22 cellular contexts compared by ENCODE assay signal in the genomic region with DNA sequence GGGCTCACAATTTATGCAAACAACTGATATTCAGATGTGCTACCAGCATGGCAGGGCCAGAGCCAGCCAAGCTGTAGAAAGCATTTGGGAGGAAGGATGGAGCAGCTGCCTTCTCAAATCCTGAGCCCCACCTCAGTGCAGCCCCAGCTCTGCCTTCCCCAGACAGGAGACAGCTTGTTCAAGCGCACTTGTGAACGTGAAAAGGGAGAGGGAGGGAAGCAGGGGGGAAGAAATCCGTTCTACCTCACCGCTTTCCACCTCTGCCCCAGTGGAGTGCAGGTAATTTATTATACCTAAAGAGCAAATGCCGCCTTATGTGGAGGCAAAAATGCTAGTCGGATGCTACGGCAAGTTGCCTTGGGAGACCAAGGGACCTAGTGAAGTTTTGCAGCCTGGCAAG.
"Had no signal": no experiment of that assay in that cellular context is flagged by ENCODE, and none has a peak within 500 bp of the region (broad histone marks: within the 10 kb centered on the region; RNA-seq: fewer than 3 reads in every experiment).

No MANE protein-coding gene starts in this region.

- H3K9me3 ChIP-seq: ascending aorta, body of pancreas had no signal

- ATAC-seq: activated T-cell treated with anti-CD3 and anti-CD28 coated beads, Interleukin-2, amount 50 U/mL, for 72 hours; body of pancreas; T-helper 17 cell had no signal

- H3K27ac Mint-ChIP-seq: activated B cell treated with CpG ODN at 0.5 μM for 24 hours; activated CD4-positive, alpha-beta memory T cell treated with anti-CD3 and anti-CD28 coated beads for 36 hours; activated CD4-positive, alpha-beta T cell treated with anti-CD3 and anti-CD28 coated beads, Interleukin-2, amount 10 ng/mL, durations not matched to agents 7 days and 5 days; activated naive CD4-positive, alpha-beta T cell treated with anti-CD3 and anti-CD28 coated beads, Interleukin-2, amount 10 ng/mL, durations not matched to agents 7 days and 5 days; activated naive CD8-positive, alpha-beta T cell treated with anti-CD3 and anti-CD28 coated beads for 36 hours; activated T-cell treated with anti-CD3 and anti-CD28 coated beads, Interleukin-2, amount 50 U/mL, for 72 hours; activated T-helper 2 cell treated with anti-CD3 and anti-CD28 coated beads, Interferon-gamma antibody, Interleukin-2, Interleukin-4, amounts not matched to agents 10 μg/mL and 5 μg/mL and 100 μg/mL, durations not matched to agents 14 hours and 24 hours and 36 hours; IgD-negative memory B cell; T-helper 17 cell had no signal

- H3K4me1 Mint-ChIP-seq: activated B cell treated with CpG ODN at 0.5 μM for 24 hours; activated CD4-positive, alpha-beta T cell treated with anti-CD3 and anti-CD28 coated beads, Interleukin-2, amount 10 ng/mL, durations not matched to agents 7 days and 5 days; activated naive CD4-positive, alpha-beta T cell treated with anti-CD3 and anti-CD28 coated beads, Interleukin-2, amount 10 ng/mL, durations not matched to agents 7 days and 5 days; activated naive CD8-positive, alpha-beta T cell treated with anti-CD3 and anti-CD28 coated beads for 36 hours; IgD-negative memory B cell; T-helper 17 cell had no signal

- H3K27me3 Mint-ChIP-seq: activated naive CD8-positive, alpha-beta T cell treated with anti-CD3 and anti-CD28 coated beads for 36 hours had no signal

- H3K4me3 Mint-ChIP-seq: activated B cell treated with CpG ODN at 0.5 μM for 24 hours; activated CD4-positive, alpha-beta memory T cell treated with anti-CD3 and anti-CD28 coated beads for 36 hours; activated CD4-positive, alpha-beta T cell treated with anti-CD3 and anti-CD28 coated beads, Interleukin-2, amount 10 ng/mL, durations not matched to agents 7 days and 5 days; activated naive CD4-positive, alpha-beta T cell treated with anti-CD3 and anti-CD28 coated beads, Interleukin-2, amount 10 ng/mL, durations not matched to agents 7 days and 5 days; activated naive CD8-positive, alpha-beta T cell treated with anti-CD3 and anti-CD28 coated beads for 36 hours; activated T-cell treated with anti-CD3 and anti-CD28 coated beads, Interleukin-2, amount 50 U/mL, for 72 hours; IgD-negative memory B cell; T-helper 17 cell had no signal

- H3K9me3 Mint-ChIP-seq: activated B cell treated with CpG ODN at 0.5 μM for 24 hours; activated CD4-positive, alpha-beta memory T cell treated with anti-CD3 and anti-CD28 coated beads for 36 hours; activated CD4-positive, alpha-beta T cell treated with anti-CD3 and anti-CD28 coated beads, Interleukin-2, amount 10 ng/mL, durations not matched to agents 7 days and 5 days; activated naive CD4-positive, alpha-beta T cell treated with anti-CD3 and anti-CD28 coated beads, Interleukin-2, amount 10 ng/mL, durations not matched to agents 7 days and 5 days; activated naive CD8-positive, alpha-beta T cell treated with anti-CD3 and anti-CD28 coated beads for 36 hours; activated T-cell treated with anti-CD3 and anti-CD28 coated beads, Interleukin-2, amount 50 U/mL, for 72 hours; activated T-helper 2 cell treated with anti-CD3 and anti-CD28 coated beads, Interferon-gamma antibody, Interleukin-2, Interleukin-4, amounts not matched to agents 10 μg/mL and 5 μg/mL and 100 μg/mL, durations not matched to agents 14 hours and 24 hours and 36 hours had no signal

- DNase-seq: activated B cell treated with CpG ODN at 0.5 μM for 24 hours; activated CD4-positive, alpha-beta memory T cell treated with anti-CD3 and anti-CD28 coated beads for 36 hours; activated CD4-positive, alpha-beta T cell treated with anti-CD3 and anti-CD28 coated beads, Interleukin-2, amount 10 ng/mL, durations not matched to agents 7 days and 5 days; activated gamma-delta T cell treated with Interleukin-2 at 50 U/mL for 16 hours; activated naive CD4-positive, alpha-beta T cell treated with anti-CD3 and anti-CD28 coated beads, Interleukin-2, amount 10 ng/mL, durations not matched to agents 7 days and 5 days; activated naive CD8-positive, alpha-beta T cell treated with anti-CD3 and anti-CD28 coated beads for 36 hours; activated T-cell treated with anti-CD3 and anti-CD28 coated beads, Interleukin-2, amount 50 U/mL, for 72 hours; body of pancreas; central memory CD4-positive, alpha-beta T cell; KG1; NCI-H1048; NCI-H1436; NCI-H1694 treated with DMSO at 0.1 percent for 48 hours; NCI-H2081 treated with DMSO at 0.1 percent for 48 hours; NCI-H526 treated with DMSO at 0.1 percent for 48 hours; NCI-H82; SIG-M5; T-helper 17 cell; T-helper 9 cell had no signal

- H3K27ac ChIP-seq: ascending aorta, body of pancreas had no signal

- H3K27me3 ChIP-seq: ascending aorta, body of pancreas had no signal

- H3K36me3 Mint-ChIP-seq: activated CD4-positive, alpha-beta memory T cell treated with anti-CD3 and anti-CD28 coated beads for 36 hours; activated naive CD4-positive, alpha-beta T cell treated with anti-CD3 and anti-CD28 coated beads, Interleukin-2, amount 10 ng/mL, durations not matched to agents 7 days and 5 days; activated naive CD8-positive, alpha-beta T cell treated with anti-CD3 and anti-CD28 coated beads for 36 hours; IgD-negative memory B cell had no signal

- H3K36me3 ChIP-seq: ascending aorta had no signal

- H3K4me1 ChIP-seq: ascending aorta, body of pancreas had no signal

- H3K4me3 ChIP-seq: ascending aorta, body of pancreas had no signal
